ENCODE assay signal across 8 cellular contexts in the genomic region with DNA sequence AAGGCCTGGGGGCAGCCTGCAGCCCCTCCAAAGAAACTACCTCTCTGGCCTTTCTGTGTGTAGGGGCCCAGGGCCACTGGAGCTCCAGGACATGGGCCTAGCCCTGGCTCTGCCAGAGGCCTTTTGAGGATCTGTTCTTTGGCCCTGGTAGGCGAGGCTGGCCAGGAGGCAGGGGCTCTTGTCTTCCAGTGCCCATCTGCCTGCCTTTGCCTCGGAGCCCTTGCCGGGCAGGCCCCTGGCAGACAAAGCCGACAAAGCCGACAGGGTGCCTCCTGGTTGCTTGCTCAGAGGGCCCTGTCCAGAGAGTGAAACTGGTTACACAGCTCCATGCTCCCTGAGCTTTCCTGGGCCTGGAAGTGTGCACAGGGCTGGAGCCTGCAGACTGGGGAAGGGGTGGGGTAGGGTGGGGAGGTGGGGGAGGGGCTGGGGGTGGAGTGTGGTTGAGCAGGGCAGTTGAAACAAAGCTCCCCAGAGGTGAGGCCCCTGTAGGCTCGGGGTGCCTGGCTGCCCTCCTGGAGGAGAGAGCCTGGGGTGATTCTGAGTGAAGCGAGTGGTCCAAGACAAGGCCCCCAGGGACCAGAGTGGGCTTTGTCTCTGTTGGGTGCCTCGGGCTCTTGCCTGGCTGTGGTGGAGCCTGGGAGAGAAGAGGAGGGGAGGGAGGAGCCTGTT. TPM values are rescaled to one million over a fixed set of nuclear protein-coding genes. Genes with fewer than 3 reads are reported as not detected.
DNase-seq lines count a peak whose midpoint lies in the region; ATAC-seq, FAIRE-seq and TF ChIP-seq lines count a peak whose summit lies in the region.

No MANE protein-coding gene starts in this region.

- H3K36me3 ChIP-seq in sigmoid colon = peaks cover 0 to 27% (median 12%) of the 10 kb centered on the region in 4 donors

- no peak for TF ChIP-seq EP300 in sigmoid colon (IDR thresholded peaks at IDR 0.05)

- 14 to 16% methylated on average over 8 of the region's 8 CpGs for WGBS in sigmoid colon, 2 donors

- no peak for FAIRE-seq in D721Med (lab: Jason Lieb, UNC)

- H3K4me3 ChIP-seq in sigmoid colon = peak overlapping the region; percentile 36 to 59 (median 50)

- ATAC-seq in HG02885 (IDR thresholded peaks at IDR 0.05; ENCODE audit: poor library complexity, unreplicated experiment) = peak; percentile 18

- H3K27me3 ChIP-seq in sigmoid colon = no peaks in the 10 kb centered on the region

- no peaks in the 10 kb centered on the region for H3K9me3 ChIP-seq in sigmoid colon

- TF ChIP-seq CTCF in sigmoid colon (IDR thresholded peaks at IDR 0.05) (no peak), D721Med (IDR thresholded peaks at IDR 0.05; ENCODE audit: insufficient read depth, missing control alignments) (no peak)

- DNase-seq in activated CD8-positive, alpha-beta memory T cell treated with anti-CD3 and anti-CD28 coated beads for 24 hours = peak; percentile 80
- no peak for DNase-seq in activated CD8-positive, alpha-beta memory T cell treated with anti-CD3 and anti-CD28 coated beads, Interleukin-2, amount 50 U/mL, for 4 hours
- DNase-seq in NCI-H510A treated with DMSO at 0.1 percent for 48 hours (lab: John Stamatoyannopoulos, UW) = peak; percentile 49
- DNase-seq in hypothalamus (lab: John Stamatoyannopoulos, UW) = peak in 27 of 51 donors; percentile 18 to 81 (median 45)
- DNase-seq in sigmoid colon = peak; percentile 79
- no peak for DNase-seq in D721Med (ENCODE audit: insufficient read length, low spot score)

- intact Hi-C loops in sigmoid colon (cut with DNase I) = loop anchor here (1.0 to 2.0 kb wide), 4 partner anchors 36 to 356 kb away; no protein-coding TSS in a partner anchor

- H3K4me1 ChIP-seq in sigmoid colon = peaks cover 0 to 78% (median 70%) of the 10 kb centered on the region in 4 donors

- peak in 1 of 2 donors; percentile 5 for TF ChIP-seq POLR2A in sigmoid colon (IDR thresholded peaks at IDR 0.05)

- H3K27ac ChIP-seq in angular gyrus (ENCODE audit: low read depth, low read length) = peak overlapping the region; percentile 100
- H3K27ac ChIP-seq in sigmoid colon = peak overlapping the region; percentile 97 to 100 (median 99)

RNA-seq across cellular contexts. Expression of gene PTPA, which starts 29.3 kb away (rescaled TPM):
- 10 to 100 TPM; 50.2 to 79.5 (median 77.4) TPM for total RNA-seq in sigmoid colon
- 100 to 1,000 TPM in 1 of 3 donors, 10 to 100 TPM in 2; 67.3 to 141 (median 88.3) TPM for polyA plus RNA-seq in sigmoid colon

RNA-seq across cellular contexts. Expression of gene CRAT, which starts 29.9 kb away (rescaled TPM):
- 10 to 100 TPM; 49.6 to 58.8 (median 52.7) TPM for total RNA-seq in sigmoid colon
- polyA plus RNA-seq in sigmoid colon = 10 to 100 TPM; 49.8 to 66.8 (median 58.3) TPM

RNA-seq across cellular contexts. Expression of gene IER5L, which starts 37.5 kb away (rescaled TPM):
- 10 to 100 TPM in 2 of 4 donors, 1 to 10 TPM in 2; 4.4 to 17.4 (median 10.2) TPM for total RNA-seq in sigmoid colon
- polyA plus RNA-seq in sigmoid colon = 1 to 10 TPM; 2.3 to 6.7 (median 6.0) TPM

RNA-seq across cellular contexts. Expression of gene DOLPP1, which starts 59.6 kb away (rescaled TPM):
- total RNA-seq in sigmoid colon = 1 to 10 TPM; 2.3 to 4.3 (median 3.4) TPM
- 10 to 100 TPM in 1 of 3 donors, 1 to 10 TPM in 2; 9.0 to 39.4 (median 9.7) TPM for polyA plus RNA-seq in sigmoid colon

Comparison
In these comparisons a context has a peak if more than half of its experiments do, and no peak if none do; other contexts are left out.
1. DNase-seq: peak in activated CD8-positive, alpha-beta memory T cell treated with anti-CD3 and anti-CD28 coated beads for 24 hours (single experiment), NCI-H510A treated with DMSO at 0.1 percent for 48 hours (single experiment), hypothalamus (27 of 51) and sigmoid colon (single experiment); none in activated CD8-positive, alpha-beta memory T cell treated with anti-CD3 and anti-CD28 coated beads, Interleukin-2, amount 50 U/mL, for 4 hours (single experiment) and D721Med (single experiment).